In genomic region chr6:112441607-112442006, GRCh38 we compare ENCODE assay signal across 23 cellular contexts.
"Had no signal": no experiment of that assay in that cellular context is flagged by ENCODE, and none has a peak within 500 bp of the region (broad histone marks: within the 10 kb centered on the region; RNA-seq: fewer than 3 reads in every experiment).

No MANE protein-coding gene starts in this region.

- H3K27ac ChIP-seq: heart left ventricle, right lobe of liver, upper lobe of right lung had no signal

- H3K36me3 Mint-ChIP-seq: activated CD8-positive, alpha-beta memory T cell treated with anti-CD3 and anti-CD28 coated beads, Interleukin-2, amount 10 ng/mL, durations not matched to agents 7 days and 5 days; activated naive CD4-positive, alpha-beta T cell treated with anti-CD3 and anti-CD28 coated beads, Interleukin-2, amount 10 ng/mL, durations not matched to agents 7 days and 5 days had no signal

- H3K4me3 ChIP-seq: heart left ventricle, right lobe of liver, upper lobe of right lung had no signal

- H3K27me3 Mint-ChIP-seq: activated CD4-positive, alpha-beta memory T cell treated with anti-CD3 and anti-CD28 coated beads, Interleukin-2, amount 10 ng/mL, durations not matched to agents 7 days and 5 days; activated CD4-positive, alpha-beta T cell treated with anti-CD3 and anti-CD28 coated beads, Interleukin-2, amount 10 ng/mL, durations not matched to agents 24 days and 14 days; activated CD8-positive, alpha-beta memory T cell treated with anti-CD3 and anti-CD28 coated beads, Interleukin-2, amount 10 ng/mL, durations not matched to agents 7 days and 5 days; activated naive CD4-positive, alpha-beta T cell treated with anti-CD3 and anti-CD28 coated beads, Interleukin-2, amount 10 ng/mL, durations not matched to agents 7 days and 5 days had no signal

- H3K4me3 Mint-ChIP-seq: activated CD4-positive, alpha-beta memory T cell treated with anti-CD3 and anti-CD28 coated beads, Interleukin-2, amount 10 ng/mL, durations not matched to agents 7 days and 5 days; activated CD4-positive, alpha-beta T cell treated with anti-CD3 and anti-CD28 coated beads, Interleukin-2, amount 10 ng/mL, durations not matched to agents 24 days and 14 days; activated CD8-positive, alpha-beta memory T cell treated with anti-CD3 and anti-CD28 coated beads, Interleukin-2, amount 10 ng/mL, durations not matched to agents 7 days and 5 days; activated naive CD4-positive, alpha-beta T cell treated with anti-CD3 and anti-CD28 coated beads, Interleukin-2, amount 10 ng/mL, durations not matched to agents 7 days and 5 days; nephron; T-helper 1 cell treated with Interleukin-12 subunit alpha and Interleukin-12 subunit beta and Interleukin-4 antibody, amounts not matched to agents 30 μg/mL and 1 μg/mL, for 36 hours had no signal

- H3K4me1 Mint-ChIP-seq: activated CD4-positive, alpha-beta memory T cell treated with anti-CD3 and anti-CD28 coated beads, Interleukin-2, amount 10 ng/mL, durations not matched to agents 7 days and 5 days; activated CD4-positive, alpha-beta T cell treated with anti-CD3 and anti-CD28 coated beads, Interleukin-2, amount 10 ng/mL, durations not matched to agents 24 days and 14 days; activated CD8-positive, alpha-beta memory T cell treated with anti-CD3 and anti-CD28 coated beads, Interleukin-2, amount 10 ng/mL, durations not matched to agents 7 days and 5 days; activated naive CD4-positive, alpha-beta T cell treated with anti-CD3 and anti-CD28 coated beads, Interleukin-2, amount 10 ng/mL, durations not matched to agents 7 days and 5 days had no signal

- H3K27me3 ChIP-seq: heart left ventricle, right lobe of liver, upper lobe of right lung had no signal

- H3K4me1 ChIP-seq: right lobe of liver, upper lobe of right lung had no signal

- DNase-seq: activated CD4-positive, alpha-beta memory T cell treated with anti-CD3 and anti-CD28 coated beads, Interleukin-2, amount 10 ng/mL, durations not matched to agents 7 days and 5 days; activated CD4-positive, alpha-beta T cell treated with anti-CD3 and anti-CD28 coated beads, Interleukin-2, amount 10 ng/mL, durations not matched to agents 24 days and 14 days; activated CD8-positive, alpha-beta memory T cell treated with anti-CD3 and anti-CD28 coated beads, Interleukin-2, amount 10 ng/mL, durations not matched to agents 7 days and 5 days; activated effector memory CD4-positive, alpha-beta T cell treated with anti-CD3 and anti-CD28 coated beads, Interleukin-2, amount 50 U/mL, for 16 hours; activated naive CD4-positive, alpha-beta T cell treated with anti-CD3 and anti-CD28 coated beads, Interleukin-2, amount 10 ng/mL, durations not matched to agents 7 days and 5 days; activated T-cell treated with anti-CD3 and anti-CD28 coated beads for 4 hours; amygdala; caudate nucleus; dermis blood vessel endothelial cell; effector memory CD4-positive, alpha-beta T cell; heart left ventricle; islet precursor cell; left colon; mesenchymal stem cell; occipital lobe; right lobe of liver; stimulated activated CD4-positive, alpha-beta T cell treated with anti-CD3 and anti-CD28 coated beads, Interleukin-2, amount 100 ng/mL, for 48 hours; stimulated activated CD8-positive, alpha-beta memory T cell treated with anti-CD3 and anti-CD28 coated beads, Interleukin-4, amount 100 ng/mL, for 48 hours; stimulated activated naive CD4-positive, alpha-beta T cell treated with Interleukin-2 at 50 U/mL for 16 hours; upper lobe of right lung had no signal

- ATAC-seq: activated CD4-positive, CD25-positive, alpha-beta regulatory T cell treated with anti-CD3 and anti-CD28 coated beads, Interleukin-2, amount 50 U/mL, for 24 hours; activated CD8-positive, alpha-beta memory T cell treated with anti-CD3 and anti-CD28 coated beads, Interleukin-2, amount 10 ng/mL, durations not matched to agents 7 days and 5 days; heart left ventricle; left colon; right lobe of liver; upper lobe of right lung had no signal

- H3K36me3 ChIP-seq: heart left ventricle, right lobe of liver, upper lobe of right lung had no signal

- H3K9me3 ChIP-seq: heart left ventricle, right lobe of liver, upper lobe of right lung had no signal

- H3K9me3 Mint-ChIP-seq: activated CD4-positive, alpha-beta memory T cell treated with anti-CD3 and anti-CD28 coated beads, Interleukin-2, amount 10 ng/mL, durations not matched to agents 7 days and 5 days; activated CD4-positive, alpha-beta T cell treated with anti-CD3 and anti-CD28 coated beads, Interleukin-2, amount 10 ng/mL, durations not matched to agents 24 days and 14 days; activated naive CD4-positive, alpha-beta T cell treated with anti-CD3 and anti-CD28 coated beads, Interleukin-2, amount 10 ng/mL, durations not matched to agents 7 days and 5 days; nephron; T-helper 1 cell treated with Interleukin-12 subunit alpha and Interleukin-12 subunit beta and Interleukin-4 antibody, amounts not matched to agents 30 μg/mL and 1 μg/mL, for 36 hours had no signal

- H3K27ac Mint-ChIP-seq: activated CD4-positive, alpha-beta memory T cell treated with anti-CD3 and anti-CD28 coated beads, Interleukin-2, amount 10 ng/mL, durations not matched to agents 7 days and 5 days; activated CD4-positive, alpha-beta T cell treated with anti-CD3 and anti-CD28 coated beads, Interleukin-2, amount 10 ng/mL, durations not matched to agents 24 days and 14 days; activated CD8-positive, alpha-beta memory T cell treated with anti-CD3 and anti-CD28 coated beads, Interleukin-2, amount 10 ng/mL, durations not matched to agents 7 days and 5 days; activated naive CD4-positive, alpha-beta T cell treated with anti-CD3 and anti-CD28 coated beads, Interleukin-2, amount 10 ng/mL, durations not matched to agents 7 days and 5 days; nephron; T-helper 1 cell treated with Interleukin-12 subunit alpha and Interleukin-12 subunit beta and Interleukin-4 antibody, amounts not matched to agents 30 μg/mL and 1 μg/mL, for 36 hours had no signal
